ENCODE assay signal across 20 cellular contexts in the genomic region with DNA sequence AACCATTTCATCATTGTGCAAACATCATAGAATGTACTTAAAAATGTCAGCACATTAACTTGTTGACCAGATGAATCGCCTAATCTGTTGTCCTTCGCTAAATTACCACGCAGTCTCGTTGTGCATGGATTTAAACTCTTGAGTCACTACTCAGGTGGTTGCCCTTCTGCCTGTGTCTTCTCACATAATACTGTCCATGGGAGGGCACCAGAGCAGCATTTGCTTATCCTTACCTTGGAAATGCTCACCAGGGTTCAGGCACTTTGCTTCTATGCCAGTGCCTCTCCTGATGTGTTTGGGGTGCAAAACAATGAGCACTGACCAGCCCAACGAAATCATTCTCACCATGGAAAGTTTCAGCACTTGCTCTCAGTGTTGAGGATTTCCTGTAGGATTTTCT.
DNase-seq lines count a peak whose midpoint lies in the region; TF ChIP-seq lines count a peak whose summit lies in the region.
"Had no signal": no experiment of that assay in that cellular context is flagged by ENCODE, and none has a peak within 500 bp of the region (broad histone marks: within the 10 kb centered on the region; RNA-seq: fewer than 3 reads in every experiment).

No MANE protein-coding gene starts in this region.

- H3K4me3 ChIP-seq in iPS-20b (ENCODE audit: low read length) (0 out of 2 replicates have a peak overlapping the region, but pooled peaks have one; percentile 21), colonic mucosa (no peak overlapping the region)
- H3K4me3 ChIP-seq: coronary artery, HAP-1, lung, prostate gland had no signal

- CTCF ChIA-PET in Calu3 (lab: Charles Lee) = no interaction called here
- CTCF ChIA-PET in HEK293T (lab: Yijun Ruan, JAX) = no interaction called here
- CTCF ChIA-PET in RWPE1 (lab: Yijun Ruan, JAX) = no interaction called here

- H3K27ac Mint-ChIP-seq in Calu3 (ENCODE audit: unreplicated experiment) = no peak overlapping the region
- H3K27ac Mint-ChIP-seq in activated T-helper 2 cell treated with anti-CD3 and anti-CD28 coated beads, Interferon-gamma antibody, Interleukin-2, Interleukin-4, amounts not matched to agents 10 μg/mL and 5 μg/mL and 100 μg/mL, durations not matched to agents 14 hours and 24 hours and 36 hours = no peak overlapping the region
- H3K27ac Mint-ChIP-seq: activated CD8-positive, alpha-beta T cell treated with anti-CD3 and anti-CD28 coated beads for 36 hours; activated naive CD4-positive, alpha-beta T cell treated with anti-CD3 and anti-CD28 coated beads for 36 hours; stimulated activated naive B cell treated with anti-CD40 and anti-IgM and Interleukin-4, amounts not matched to agents 10 μg/mL and 1 μg/mL and 100 μg/mL, for 72 hours; T-helper 1 cell treated with Interleukin-12 subunit alpha and Interleukin-12 subunit beta and Interleukin-4 antibody, amounts not matched to agents 30 μg/mL and 1 μg/mL, for 36 hours had no signal

- POLR2A ChIA-PET in HEK293T (lab: Yijun Ruan, JAX) (no interaction called here), RWPE1 (lab: Yijun Ruan, JAX; ENCODE audit: low non-redundant PET) (no interaction called here)

- peak; percentile 9 for DNase-seq in Calu3
- DNase-seq in HEK293T (ENCODE audit: extremely low spot score) = peak; percentile 9
- DNase-seq in SHP77 (lab: John Stamatoyannopoulos, UW) = peak; percentile 38 to 45
- no peak for DNase-seq in activated T-helper 2 cell treated with anti-CD3 and anti-CD28 coated beads, Interferon-gamma antibody, Interleukin-2, Interleukin-4, amounts not matched to agents 10 μg/mL and 5 μg/mL and 100 μg/mL, durations not matched to agents 14 hours and 24 hours and 36 hours (ENCODE audit: low spot score)
- DNase-seq in colonic mucosa = no peak
- no peak for DNase-seq in RWPE1 (ENCODE audit: low spot score)
- no peak for DNase-seq in NCI-H146 (lab: John Stamatoyannopoulos, UW)
- DNase-seq: activated CD8-positive, alpha-beta T cell treated with anti-CD3 and anti-CD28 coated beads for 36 hours; activated naive CD4-positive, alpha-beta T cell treated with anti-CD3 and anti-CD28 coated beads for 36 hours; foreskin melanocyte; NCI-H226; stimulated activated CD4-positive, alpha-beta T cell treated with anti-CD3 and anti-CD28 coated beads, Interleukin-1b, Interleukin-23, amount 100 ng/mL, for 48 hours; stimulated activated naive B cell treated with anti-CD40 and anti-IgM and Interleukin-4, amounts not matched to agents 10 μg/mL and 1 μg/mL and 100 μg/mL, for 72 hours had no signal

- no peaks in the 10 kb centered on the region for H3K36me3 Mint-ChIP-seq in Calu3 (ENCODE audit: insufficient read depth, unreplicated experiment)
- no peaks in the 10 kb centered on the region for H3K36me3 Mint-ChIP-seq in activated T-helper 2 cell treated with anti-CD3 and anti-CD28 coated beads, Interferon-gamma antibody, Interleukin-2, Interleukin-4, amounts not matched to agents 10 μg/mL and 5 μg/mL and 100 μg/mL, durations not matched to agents 14 hours and 24 hours and 36 hours (ENCODE audit: low read depth)
- H3K36me3 Mint-ChIP-seq: stimulated activated naive B cell treated with anti-CD40 and anti-IgM and Interleukin-4, amounts not matched to agents 10 μg/mL and 1 μg/mL and 100 μg/mL, for 72 hours had no signal

- peaks cover 12% of the 10 kb centered on the region; the same call in 1 of the 2 replicates for H3K4me1 ChIP-seq in iPS-20b (ENCODE audit: insufficient read depth, low read length)
- H3K4me1 ChIP-seq in colonic mucosa = no peaks in the 10 kb centered on the region
- H3K4me1 ChIP-seq: Caco-2, prostate gland had no signal

- H3K36me3 ChIP-seq in iPS-20b (ENCODE audit: insufficient read depth, low read depth, low read length) (no peaks in the 10 kb centered on the region), colonic mucosa (no peaks in the 10 kb centered on the region)
- H3K36me3 ChIP-seq: HAP-1, prostate gland had no signal

- H3K9me3 ChIP-seq in iPS-20b (ENCODE audit: insufficient read depth, low read depth, low read length) (peaks cover 5% of the 10 kb centered on the region; the same call in 1 of the 2 replicates), colonic mucosa (no peaks in the 10 kb centered on the region)
- H3K9me3 ChIP-seq: Caco-2, HAP-1, prostate gland had no signal

- H3K4me1 Mint-ChIP-seq in Calu3 (ENCODE audit: low read depth, unreplicated experiment) = no peaks in the 10 kb centered on the region
- H3K4me1 Mint-ChIP-seq in activated T-helper 2 cell treated with anti-CD3 and anti-CD28 coated beads, Interferon-gamma antibody, Interleukin-2, Interleukin-4, amounts not matched to agents 10 μg/mL and 5 μg/mL and 100 μg/mL, durations not matched to agents 14 hours and 24 hours and 36 hours (ENCODE audit: low read depth) = no peaks in the 10 kb centered on the region
- H3K4me1 Mint-ChIP-seq: stimulated activated naive B cell treated with anti-CD40 and anti-IgM and Interleukin-4, amounts not matched to agents 10 μg/mL and 1 μg/mL and 100 μg/mL, for 72 hours had no signal

- H3K27me3 Mint-ChIP-seq in Calu3 (ENCODE audit: unreplicated experiment) = no peaks in the 10 kb centered on the region
- H3K27me3 Mint-ChIP-seq in activated T-helper 2 cell treated with anti-CD3 and anti-CD28 coated beads, Interferon-gamma antibody, Interleukin-2, Interleukin-4, amounts not matched to agents 10 μg/mL and 5 μg/mL and 100 μg/mL, durations not matched to agents 14 hours and 24 hours and 36 hours (ENCODE audit: low read depth) = no peaks in the 10 kb centered on the region
- H3K27me3 Mint-ChIP-seq: activated CD8-positive, alpha-beta T cell treated with anti-CD3 and anti-CD28 coated beads for 36 hours; stimulated activated naive B cell treated with anti-CD40 and anti-IgM and Interleukin-4, amounts not matched to agents 10 μg/mL and 1 μg/mL and 100 μg/mL, for 72 hours had no signal

- no TSS peak for BruUV-seq in Calu3 (replicated peaks; lab: Mats Ljungman, UMichigan)

- intact Hi-C loops in Calu3 (cut with micrococcal nuclease; ENCODE audit: unreplicated experiment) = no loop called here
- intact Hi-C loops in activated T-helper 2 cell treated with anti-CD3 and anti-CD28 coated beads, Interferon-gamma antibody, Interleukin-2, Interleukin-4, amounts not matched to agents 10 μg/mL and 5 μg/mL and 100 μg/mL, durations not matched to agents 14 hours and 24 hours and 36 hours (cut with micrococcal nuclease) = no loop called here
- intact Hi-C loops in colonic mucosa (cut with DNase I) = no loop called here

- H3K9ac ChIP-seq in iPS-20b (ENCODE audit: low read depth, low read length) (no peak overlapping the region), colonic mucosa (ENCODE audit: low read depth in 2 of 2, low read length in 2 of 2) (no peak overlapping the region)

- H3K27ac ChIP-seq in iPS-20b (ENCODE audit: low read length) (no peak overlapping the region), colonic mucosa (no peak overlapping the region), RWPE1 (no peak overlapping the region)
- H3K27ac ChIP-seq: coronary artery, prostate gland had no signal

- H3K9me3 Mint-ChIP-seq in Calu3 (ENCODE audit: low read depth, unreplicated experiment) = peaks cover 2% of the 10 kb centered on the region
- peaks cover 12% of the 10 kb centered on the region for H3K9me3 Mint-ChIP-seq in activated T-helper 2 cell treated with anti-CD3 and anti-CD28 coated beads, Interferon-gamma antibody, Interleukin-2, Interleukin-4, amounts not matched to agents 10 μg/mL and 5 μg/mL and 100 μg/mL, durations not matched to agents 14 hours and 24 hours and 36 hours
- H3K9me3 Mint-ChIP-seq: stimulated activated naive B cell treated with anti-CD40 and anti-IgM and Interleukin-4, amounts not matched to agents 10 μg/mL and 1 μg/mL and 100 μg/mL, for 72 hours had no signal

- TF ChIP-seq CTCF in Calu3 (IDR thresholded peaks at IDR 0.05; ENCODE audit: unreplicated experiment) (no peak), colonic mucosa (IDR thresholded peaks at IDR 0.05) (no peak), RWPE1 (conservative IDR thresholded peaks at IDR 0.05; ENCODE audit: low read depth) (no peak)

- no peak overlapping the region for H3K4me3 Mint-ChIP-seq in Calu3 (ENCODE audit: low read depth, unreplicated experiment)
- H3K4me3 Mint-ChIP-seq in activated T-helper 2 cell treated with anti-CD3 and anti-CD28 coated beads, Interferon-gamma antibody, Interleukin-2, Interleukin-4, amounts not matched to agents 10 μg/mL and 5 μg/mL and 100 μg/mL, durations not matched to agents 14 hours and 24 hours and 36 hours (ENCODE audit: low read depth) = no peak overlapping the region
- H3K4me3 Mint-ChIP-seq: activated CD8-positive, alpha-beta T cell treated with anti-CD3 and anti-CD28 coated beads for 36 hours; activated naive CD4-positive, alpha-beta T cell treated with anti-CD3 and anti-CD28 coated beads for 36 hours; stimulated activated naive B cell treated with anti-CD40 and anti-IgM and Interleukin-4, amounts not matched to agents 10 μg/mL and 1 μg/mL and 100 μg/mL, for 72 hours; T-helper 1 cell treated with Interleukin-12 subunit alpha and Interleukin-12 subunit beta and Interleukin-4 antibody, amounts not matched to agents 30 μg/mL and 1 μg/mL, for 36 hours had no signal

- H3K27me3 ChIP-seq in iPS-20b (ENCODE audit: insufficient read depth, low read length) (no peaks in the 10 kb centered on the region), colonic mucosa (no peaks in the 10 kb centered on the region)

TF ChIP-seq in HEK293T, 16 proteins besides CTCF, POLR2A, EP300 and RAD21:
- TF ChIP-seq ZNF384 (IDR thresholded peaks at IDR 0.05) (no peak), FOXK2 (IDR thresholded peaks at IDR 0.05) (no peak), SP1 (IDR thresholded peaks at IDR 0.05) (no peak), LEF1 (IDR thresholded peaks at IDR 0.05; ENCODE audit: borderline replicate concordance) (no peak), ARNT (IDR thresholded peaks at IDR 0.05) (no peak), ELF4 (IDR thresholded peaks at IDR 0.05) (no peak), L3MBTL2 (conservative IDR thresholded peaks at IDR 0.05) (no peak)

Comparison
In these comparisons a context has a peak if more than half of its experiments do, and no peak if none do; other contexts are left out.
1. DNase-seq: peak in Calu3 (single experiment), HEK293T (single experiment) and SHP77 (2 of 2); none in activated T-helper 2 cell treated with anti-CD3 and anti-CD28 coated beads, Interferon-gamma antibody, Interleukin-2, Interleukin-4, amounts not matched to agents 10 μg/mL and 5 μg/mL and 100 μg/mL, durations not matched to agents 14 hours and 24 hours and 36 hours (single experiment), colonic mucosa (single experiment), RWPE1 (single experiment) and NCI-H146 (single experiment).